ENCODE assay signal across 9 cellular contexts in the genomic region with DNA sequence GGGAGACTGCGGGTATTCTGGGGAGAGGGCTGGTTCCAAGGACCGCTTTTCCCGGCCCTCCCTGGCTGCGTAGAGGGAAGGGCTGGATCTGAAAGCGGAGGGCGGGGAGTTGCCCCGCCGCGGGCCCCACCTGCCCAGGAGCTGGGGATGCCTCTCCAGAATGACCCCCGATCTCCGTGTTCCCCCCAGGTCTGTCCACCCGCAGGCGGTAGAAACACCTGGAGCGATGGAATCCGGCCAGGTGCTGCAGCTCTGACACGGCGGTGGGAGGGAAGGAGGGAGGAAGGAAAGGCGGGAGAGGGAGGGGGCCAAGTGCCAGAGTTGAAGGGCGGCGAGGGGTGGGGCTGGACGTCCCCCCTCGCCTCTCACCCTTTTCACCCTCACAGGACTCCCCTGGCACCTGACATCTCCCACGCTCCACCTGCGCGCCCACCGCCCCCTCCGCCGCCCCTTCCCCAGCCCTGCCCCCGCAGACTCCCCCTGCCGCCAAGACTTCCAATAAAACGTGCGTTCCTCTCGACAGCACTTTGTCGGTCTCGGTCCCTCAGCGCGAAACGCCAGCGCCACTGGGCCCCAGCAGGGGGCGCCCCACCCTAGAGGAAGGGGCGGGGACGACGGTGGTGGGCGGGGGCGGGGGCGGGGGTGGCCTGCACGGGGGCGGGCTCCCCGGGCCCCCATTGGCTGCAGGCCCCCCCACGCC. TPM values are rescaled to one million over a fixed set of nuclear protein-coding genes. Genes with fewer than 3 reads are reported as not detected.
DNase-seq lines count a peak whose midpoint lies in the region; ATAC-seq, FAIRE-seq and TF ChIP-seq lines count a peak whose summit lies in the region.
"Had no signal": no experiment of that assay in that cellular context is flagged by ENCODE, and none has a peak within 500 bp of the region (broad histone marks: within the 10 kb centered on the region; RNA-seq: fewer than 3 reads in every experiment).

No MANE protein-coding gene starts in this region.

- H3K27me3 ChIP-seq in DND-41 (ENCODE audit: insufficient read depth, low read length, poor library complexity) (peaks cover 3% of the 10 kb centered on the region), H1 (replicated peaks in 1 of 4; ENCODE audit: control insufficient read depth in 3 of 4, extremely low read depth in 1 of 4, insufficient read depth in 3 of 4, low read length in 3 of 4) (peaks cover 0 to 15% (median 8%) of the 10 kb centered on the region in 4 experiments; a peak in 5 of 7 replicates), neuron (ENCODE audit: insufficient read depth, low read length) (no peaks in the 10 kb centered on the region)

- H2BK120ac ChIP-seq in H1 (replicated peaks; ENCODE audit: low read depth, low read length): no peak overlapping the region

- DNase-seq in DND-41: peak; percentile 51
- peak; percentile 45 for DNase-seq in NCI-H1694 (lab: John Stamatoyannopoulos, UW)
- peak; percentile 78 for DNase-seq in activated CD8-positive, alpha-beta T cell treated with anti-CD3 and anti-CD28 coated beads, Interleukin-2, amount 10 ng/mL, durations not matched to agents 7 days and 5 days
- peak in 1 of 2 experiments; percentile 86 for DNase-seq in H1 (ENCODE audit: low read depth in 1 of 2, low spot score in 2 of 2)
- no peak for DNase-seq in type B pancreatic cell (ENCODE audit: extremely low spot score, unreplicated experiment)
- DNase-seq in OCI-M2 (lab: John Stamatoyannopoulos, UW; ENCODE audit: unreplicated experiment): no peak
- no peak for DNase-seq in RCC 7860 (ENCODE audit: low spot score)

- no peaks in the 10 kb centered on the region for H3K36me3 Mint-ChIP-seq in activated CD8-positive, alpha-beta T cell treated with anti-CD3 and anti-CD28 coated beads, Interleukin-2, amount 10 ng/mL, durations not matched to agents 7 days and 5 days (ENCODE audit: low read depth)
- H3K36me3 Mint-ChIP-seq in type B pancreatic cell: no peaks in the 10 kb centered on the region

- no peak for TF ChIP-seq POLR2A in H1 (IDR thresholded peaks at IDR 0.05; ENCODE audit: control extremely low read depth in 1 of 2, low read depth in 2 of 2, low read length in 2 of 2)

- H3K4me3 ChIP-seq in DND-41 (ENCODE audit: low read depth in 1 of 2, low read length in 2 of 2) (no peak overlapping the region), H1 (ENCODE audit: extremely low read depth in 1 of 4, insufficient read depth in 2 of 4, low read depth in 3 of 4, low read length in 4 of 4) (peak overlapping the region; percentile 48 to 68 (median 54)), neuron (ENCODE audit: low read length) (peak overlapping the region; percentile 48)
- H3K4me3 ChIP-seq: SJSA1 had no signal

- H2BK5ac ChIP-seq in H1 (ENCODE audit: low read depth, low read length): peak overlapping the region; percentile 10; the same call in 1 of the 2 replicates

- no peak for ATAC-seq in DND-41 (ENCODE audit: insufficient read depth, low read depth)
- ATAC-seq in activated CD8-positive, alpha-beta T cell treated with anti-CD3 and anti-CD28 coated beads, Interleukin-2, amount 10 ng/mL, durations not matched to agents 7 days and 5 days: peak; percentile 21

- peak; percentile 53 for TF ChIP-seq CTCF in DND-41 (IDR thresholded peaks at IDR 0.05; ENCODE audit: borderline replicate concordance, extremely low read depth, low read length, poor library complexity, severe bottlenecking)
- TF ChIP-seq CTCF in H1 (IDR thresholded peaks at IDR 0.05; ENCODE audit: control extremely low read depth in 1 of 3, insufficient read depth in 1 of 3, low read depth in 1 of 3, low read length in 3 of 3): peak; percentile 39 to 67 (median 57)
- peak; percentile 81 for TF ChIP-seq CTCF in type B pancreatic cell (conservative IDR thresholded peaks at IDR 0.05)

- H3K56ac ChIP-seq in H1 (replicated peaks; ENCODE audit: insufficient read length, low read depth, low read length): no peak overlapping the region

- WGBS in H1 (ENCODE audit: extremely low coverage in 1 of 2, insufficient coverage in 1 of 2, insufficient read length in 1 of 2, insufficient replicate concordance in 2 of 2, low coverage in 1 of 2, low lambda C conversion rate in 2 of 2, missing lambda C conversion rate in 1 of 2), 2 experiments: 2% methylated on average over 16 of the region's 50 CpGs; no CpG with 5 or more reads in 1 of the 2 experiments

- no peak overlapping the region for H3K14ac ChIP-seq in H1 (ENCODE audit: insufficient read length)

- no peak overlapping the region for H4K5ac ChIP-seq in H1 (ENCODE audit: insufficient read length, low read depth, low read length)

- H3K23me2 ChIP-seq in H1 (ENCODE audit: low read depth, low read length): peaks cover 20% of the 10 kb centered on the region; the same call in 1 of the 2 replicates

- CTCF ChIA-PET in activated CD8-positive, alpha-beta T cell treated with anti-CD3 and anti-CD28 coated beads, Interleukin-2, amount 10 ng/mL, durations not matched to agents 7 days and 5 days (lab: Charles Lee): interaction anchor here (0.7 to 3.8 kb wide), 20 partner anchors 10 to 137 kb away, joined by 3 to 67 read pairs (median 7); a partner anchor contains a TSS
- CTCF ChIA-PET in H1 (lab: Charles Lee; ENCODE audit: partially characterized antibody): interaction anchor here (0.6 to 10.2 kb wide), 34 partner anchors 10 to 406 kb away, joined by 3 to 154 read pairs (median 4); a partner anchor contains a TSS

- no peaks in the 10 kb centered on the region for H3K9me3 Mint-ChIP-seq in activated CD8-positive, alpha-beta T cell treated with anti-CD3 and anti-CD28 coated beads, Interleukin-2, amount 10 ng/mL, durations not matched to agents 7 days and 5 days (ENCODE audit: insufficient read depth)
- no peaks in the 10 kb centered on the region for H3K9me3 Mint-ChIP-seq in type B pancreatic cell

- H3K4me1 ChIP-seq in DND-41 (ENCODE audit: insufficient read depth, low read length) (peaks cover 11% of the 10 kb centered on the region), H1 (replicated peaks in 1 of 4; ENCODE audit: control insufficient read depth in 3 of 4, insufficient read depth in 4 of 4, low read length in 3 of 4) (peaks cover 5 to 32% (median 25%) of the 10 kb centered on the region in 4 experiments), neuron (ENCODE audit: insufficient read depth, low read length) (peaks cover 66% of the 10 kb centered on the region)
- H3K4me1 ChIP-seq: SJSA1 had no signal

- H3K4me2 ChIP-seq in DND-41 (ENCODE audit: insufficient read depth, low read length) (no peak overlapping the region), H1 (ENCODE audit: insufficient read depth in 1 of 2, low read depth in 2 of 2, low read length in 2 of 2) (peak overlapping the region; percentile 78 to 89)

- TF ChIP-seq EP300 in H1 (IDR thresholded peaks at IDR 0.05; ENCODE audit: borderline replicate concordance in 1 of 2, low read depth in 2 of 2, low read length in 2 of 2): no peak

- FAIRE-seq in H1 (lab: Jason Lieb, UNC) (no peak), RCC 7860 (lab: Jason Lieb, UNC) (no peak)

- no peaks in the 10 kb centered on the region for H3K79me1 ChIP-seq in H1 (ENCODE audit: low read depth, low read length)

- H2BK15ac ChIP-seq in H1 (ENCODE audit: low read length): no peak overlapping the region

- no peak overlapping the region for H4K8ac ChIP-seq in H1 (ENCODE audit: extremely low read depth, insufficient read depth, low read length)

- H2BK20ac ChIP-seq in H1 (ENCODE audit: low read length): no peak overlapping the region

- H3K23ac ChIP-seq in H1 (ENCODE audit: insufficient read length): no peak overlapping the region

- no peak overlapping the region for H3K27ac Mint-ChIP-seq in activated CD8-positive, alpha-beta T cell treated with anti-CD3 and anti-CD28 coated beads, Interleukin-2, amount 10 ng/mL, durations not matched to agents 7 days and 5 days
- H3K27ac Mint-ChIP-seq in type B pancreatic cell: no peak overlapping the region

- peak overlapping the region; percentile 51 for H3K4me3 Mint-ChIP-seq in activated CD8-positive, alpha-beta T cell treated with anti-CD3 and anti-CD28 coated beads, Interleukin-2, amount 10 ng/mL, durations not matched to agents 7 days and 5 days
- peak overlapping the region; percentile 52 for H3K4me3 Mint-ChIP-seq in type B pancreatic cell

- peaks cover 40% of the 10 kb centered on the region for H3K4me1 Mint-ChIP-seq in activated CD8-positive, alpha-beta T cell treated with anti-CD3 and anti-CD28 coated beads, Interleukin-2, amount 10 ng/mL, durations not matched to agents 7 days and 5 days (ENCODE audit: low read depth)
- peaks cover 27% of the 10 kb centered on the region for H3K4me1 Mint-ChIP-seq in type B pancreatic cell (ENCODE audit: unreplicated experiment)

- POLR2A ChIA-PET in activated CD8-positive, alpha-beta T cell treated with anti-CD3 and anti-CD28 coated beads, Interleukin-2, amount 10 ng/mL, durations not matched to agents 7 days and 5 days (lab: Charles Lee): interaction anchor here (0.9 kb wide), 1 partner anchor 127 kb away, joined by 3 read pairs; no protein-coding TSS in a partner anchor
- POLR2A ChIA-PET in H1 (lab: Charles Lee; ENCODE audit: partially characterized antibody): interaction anchor here (0.6 to 4.8 kb wide), 19 partner anchors 11 to 368 kb away, joined by 3 to 67 read pairs (median 4); a partner anchor contains a TSS

- no peak overlapping the region for H3K4ac ChIP-seq in H1 (replicated peaks; ENCODE audit: insufficient read length, low read depth, low read length)

- TF ChIP-seq RAD21 in H1 (IDR thresholded peaks at IDR 0.05 in 1 of 2, conservative IDR thresholded peaks at IDR 0.05 in 1 of 2; ENCODE audit: low read depth in 2 of 2, low read length in 2 of 2): peak in 1 of 2 experiments; percentile 56; a peak in 3 of 4 replicates

- no peak overlapping the region for H4K91ac ChIP-seq in H1 (replicated peaks; ENCODE audit: insufficient read length, low read length)

- H3K9ac ChIP-seq in DND-41 (ENCODE audit: low read depth, low read length) (no peak overlapping the region), H1 (replicated peaks in 1 of 4; ENCODE audit: extremely low read depth in 1 of 4, low read depth in 3 of 4, low read length in 3 of 4) (no peak overlapping the region; a peak in 1 of 7 replicates)

- no peak overlapping the region for H2AFZ ChIP-seq in DND-41 (ENCODE audit: low read depth, low read length)
- H2AFZ ChIP-seq in H1 (ENCODE audit: low read length): no peak overlapping the region
- peak overlapping the region; percentile 22 for H2AFZ ChIP-seq in neuron (ENCODE audit: low read depth, low read length)

- H4K20me1 ChIP-seq in DND-41 (ENCODE audit: insufficient read depth, low read length): peaks cover 9% of the 10 kb centered on the region; the same call in 1 of the 2 replicates
- peaks cover 0 to 3% of the 10 kb centered on the region in 2 experiments for H4K20me1 ChIP-seq in H1 (replicated peaks in 1 of 2; ENCODE audit: control insufficient read depth in 1 of 2, insufficient read depth in 2 of 2, low read length in 2 of 2)

- H3K36me3 ChIP-seq in DND-41 (ENCODE audit: insufficient read depth, low read length) (no peaks in the 10 kb centered on the region), H1 (ENCODE audit: control insufficient read depth in 2 of 4, insufficient read depth in 4 of 4, low read length in 3 of 4) (no peaks in the 10 kb centered on the region), neuron (ENCODE audit: insufficient read depth, low read length) (no peaks in the 10 kb centered on the region)
- H3K36me3 ChIP-seq: SJSA1 had no signal

- H3K9me3 ChIP-seq in DND-41 (ENCODE audit: insufficient read depth, low read length, severe bottlenecking) (no peaks in the 10 kb centered on the region), H1 (ENCODE audit: insufficient read depth in 2 of 2, low read depth in 1 of 2, low read length in 1 of 2) (no peaks in the 10 kb centered on the region), neuron (ENCODE audit: low read length) (no peaks in the 10 kb centered on the region)

- no peak overlapping the region for H3K27ac ChIP-seq in DND-41 (ENCODE audit: low read length)
- H3K27ac ChIP-seq in H1 (ENCODE audit: low read depth, low read length): no peak overlapping the region
- H3K27ac ChIP-seq: SJSA1 had no signal

- 0 out of 2 replicates have a peak overlapping the region, but pooled peaks have one; percentile 9 for H2BK12ac ChIP-seq in H1 (ENCODE audit: low read depth, low read length)

- peak overlapping the region; percentile 36 for H3K18ac ChIP-seq in H1 (ENCODE audit: extremely low read depth, low read length)

- no peak overlapping the region for H2AK5ac ChIP-seq in H1 (ENCODE audit: low read depth, low read length)

- H3K27me3 Mint-ChIP-seq in activated CD8-positive, alpha-beta T cell treated with anti-CD3 and anti-CD28 coated beads, Interleukin-2, amount 10 ng/mL, durations not matched to agents 7 days and 5 days (ENCODE audit: low read depth): peaks cover 27% of the 10 kb centered on the region
- H3K27me3 Mint-ChIP-seq in type B pancreatic cell: peaks cover 59% of the 10 kb centered on the region

- no peaks in the 10 kb centered on the region for H3K79me2 ChIP-seq in DND-41 (ENCODE audit: insufficient read depth, low read length)
- H3K79me2 ChIP-seq in H1 (ENCODE audit: control insufficient read depth in 1 of 2, insufficient read depth in 2 of 2, low read length in 2 of 2): no peaks in the 10 kb centered on the region

RNA-seq across cellular contexts. Expression of a gene that starts 0.4 kb away (rescaled TPM):
- total RNA-seq in activated CD8-positive, alpha-beta T cell treated with anti-CD3 and anti-CD28 coated beads, Interleukin-2, amount 10 ng/mL, durations not matched to agents 7 days and 5 days: 1 to 10 TPM; 4.1 to 5.2 TPM
- 14.3 and 15.4 TPM in 2 replicates for total RNA-seq in H1 (2021; fragmentation: NEBNext Ultra II Directional; extraction: Animal tissue kit (Norgen Biotek cat#: 25700))
- polyA plus RNA-seq in H1 (2011; rRNA removed): 12.1 and 17.5 TPM in 2 replicates
- 9.0 TPM for polyA plus RNA-seq in H1 (2011; cell fraction: cytosol; rRNA removed)
- 18.6 TPM for polyA plus RNA-seq in H1 (2011; cell fraction: nucleus; rRNA removed)
- polyA plus RNA-seq in H1 (2012, experiment 1 of 2): 20.2 to 24.4 TPM (median 21.9 TPM) in 4 replicates
- 20.8 TPM for polyA plus RNA-seq in H1 (2012, experiment 2 of 2)
- 22.7 TPM for polyA plus RNA-seq in H1 (2013, experiment 1 of 2)
- polyA plus RNA-seq in H1 (2013, experiment 2 of 2): 23.8 TPM
- polyA minus RNA-seq in H1 (2011; rRNA and poly(A)+ RNA removed): 2.2 and 3.6 TPM in 2 replicates
- 1.5 TPM for polyA minus RNA-seq in H1 (2011; cell fraction: cytosol; rRNA and poly(A)+ RNA removed)
- 3.2 TPM for polyA minus RNA-seq in H1 (2011; cell fraction: nucleus; rRNA and poly(A)+ RNA removed)
- 1.5 TPM in 1 of 2 replicates, not detected in the other for total RNA-seq in type B pancreatic cell (ENCODE audit: low replicate concordance)
- total RNA-seq: SJSA1 had no signal

RNA-seq across cellular contexts. Expression of a gene that starts 4.1 kb away (rescaled TPM):
- 1 to 10 TPM; 1.3 to 1.4 TPM for total RNA-seq in activated CD8-positive, alpha-beta T cell treated with anti-CD3 and anti-CD28 coated beads, Interleukin-2, amount 10 ng/mL, durations not matched to agents 7 days and 5 days
- 8.1 and 10.3 TPM in 2 replicates for total RNA-seq in H1 (2021; fragmentation: NEBNext Ultra II Directional; extraction: Animal tissue kit (Norgen Biotek cat#: 25700))
- polyA plus RNA-seq in H1 (2011; rRNA removed): 1.6 and 3.3 TPM in 2 replicates
- 2.7 TPM for polyA plus RNA-seq in H1 (2011; cell fraction: cytosol; rRNA removed)
- 6.7 TPM for polyA plus RNA-seq in H1 (2011; cell fraction: nucleus; rRNA removed)
- 7.4 to 19.9 TPM (median 15.6 TPM) in 4 replicates for polyA plus RNA-seq in H1 (2012, experiment 1 of 2)
- polyA plus RNA-seq in H1 (2012, experiment 2 of 2): 4.1 TPM
- polyA plus RNA-seq in H1 (2013, experiment 1 of 2): 10.4 TPM
- polyA plus RNA-seq in H1 (2013, experiment 2 of 2): 10.3 TPM
- 0.49 and 0.69 TPM in 2 replicates for polyA minus RNA-seq in H1 (2011; rRNA and poly(A)+ RNA removed)
- 2.1 TPM for polyA minus RNA-seq in H1 (2011; cell fraction: cytosol; rRNA and poly(A)+ RNA removed)
- 4.1 TPM for polyA minus RNA-seq in H1 (2011; cell fraction: nucleus; rRNA and poly(A)+ RNA removed)
- 2.0 and 5.3 TPM in 2 replicates for total RNA-seq in type B pancreatic cell (ENCODE audit: low replicate concordance)
- total RNA-seq: SJSA1 had no signal

RNA-seq across cellular contexts. Expression of a gene that starts 7.8 kb away (rescaled TPM):
- total RNA-seq in activated CD8-positive, alpha-beta T cell treated with anti-CD3 and anti-CD28 coated beads, Interleukin-2, amount 10 ng/mL, durations not matched to agents 7 days and 5 days: under 1 TPM; 0.13 TPM
- total RNA-seq in H1 (2021; fragmentation: NEBNext Ultra II Directional; extraction: Animal tissue kit (Norgen Biotek cat#: 25700)): 2.0 and 2.9 TPM in 2 replicates
- polyA plus RNA-seq in H1 (2011; rRNA removed): 8.2 and 9.4 TPM in 2 replicates
- polyA plus RNA-seq in H1 (2011; cell fraction: cytosol; rRNA removed): 9.4 TPM
- polyA plus RNA-seq in H1 (2011; cell fraction: nucleus; rRNA removed): 32.9 TPM
- polyA plus RNA-seq in H1 (2012, experiment 1 of 2): 5.6 to 9.8 TPM (median 8.1 TPM) in 4 replicates
- polyA plus RNA-seq in H1 (2012, experiment 2 of 2): 2.6 TPM
- 2.1 TPM for polyA plus RNA-seq in H1 (2013, experiment 1 of 2)
- polyA plus RNA-seq in H1 (2013, experiment 2 of 2): 2.1 TPM
- polyA minus RNA-seq in H1 (2011; rRNA and poly(A)+ RNA removed): 0.88 and 2.1 TPM in 2 replicates
- polyA minus RNA-seq in H1 (2011; cell fraction: cytosol; rRNA and poly(A)+ RNA removed): 0.66 TPM
- 4.2 TPM for polyA minus RNA-seq in H1 (2011; cell fraction: nucleus; rRNA and poly(A)+ RNA removed)
- 0.21 and 2.2 TPM in 2 replicates for total RNA-seq in type B pancreatic cell (ENCODE audit: low replicate concordance)
- total RNA-seq: SJSA1 had no signal

RNA-seq across cellular contexts. Expression of a gene that starts 11.9 kb away (rescaled TPM):
- 100 to 1,000 TPM; 338 to 384 TPM for total RNA-seq in activated CD8-positive, alpha-beta T cell treated with anti-CD3 and anti-CD28 coated beads, Interleukin-2, amount 10 ng/mL, durations not matched to agents 7 days and 5 days
- total RNA-seq in H1 (2021; fragmentation: NEBNext Ultra II Directional; extraction: Animal tissue kit (Norgen Biotek cat#: 25700)): 99.0 and 104 TPM in 2 replicates
- polyA plus RNA-seq in H1 (2011; rRNA removed): 167 and 191 TPM in 2 replicates
- 117 TPM for polyA plus RNA-seq in H1 (2011; cell fraction: cytosol; rRNA removed)
- 131 TPM for polyA plus RNA-seq in H1 (2011; cell fraction: nucleus; rRNA removed)
- 113 to 185 TPM (median 177 TPM) in 4 replicates for polyA plus RNA-seq in H1 (2012, experiment 1 of 2)
- polyA plus RNA-seq in H1 (2012, experiment 2 of 2): 175 TPM
- polyA plus RNA-seq in H1 (2013, experiment 1 of 2): 277 TPM
- polyA plus RNA-seq in H1 (2013, experiment 2 of 2): 347 TPM
- polyA minus RNA-seq in H1 (2011; rRNA and poly(A)+ RNA removed): 89.3 and 107 TPM in 2 replicates
- polyA minus RNA-seq in H1 (2011; cell fraction: cytosol; rRNA and poly(A)+ RNA removed): 89.5 TPM
- polyA minus RNA-seq in H1 (2011; cell fraction: nucleus; rRNA and poly(A)+ RNA removed): 51.4 TPM
- 24.2 and 92.8 TPM in 2 replicates for total RNA-seq in type B pancreatic cell (ENCODE audit: low replicate concordance)

RNA-seq across cellular contexts. Expression of a gene that starts 27.1 kb away (rescaled TPM):
- not detected for total RNA-seq in activated CD8-positive, alpha-beta T cell treated with anti-CD3 and anti-CD28 coated beads, Interleukin-2, amount 10 ng/mL, durations not matched to agents 7 days and 5 days
- 0.86 TPM in 1 of 2 replicates, not detected in the other for total RNA-seq in H1 (2021; fragmentation: NEBNext Ultra II Directional; extraction: Animal tissue kit (Norgen Biotek cat#: 25700))
- 0.09 and 0.33 TPM in 2 replicates for polyA plus RNA-seq in H1 (2011; rRNA removed)
- 0.22 TPM for polyA plus RNA-seq in H1 (2011; cell fraction: cytosol; rRNA removed)
- 0.66 TPM for polyA plus RNA-seq in H1 (2011; cell fraction: nucleus; rRNA removed)
- polyA plus RNA-seq in H1 (2012, experiment 1 of 2): 0.41 to 0.76 TPM (median 0.57 TPM) in 3 of 4 replicates, not detected in the other
- not detected for polyA plus RNA-seq in H1 (2012, experiment 2 of 2)
- polyA plus RNA-seq in H1 (2013, experiment 1 of 2): 0.10 TPM
- 0.37 TPM for polyA plus RNA-seq in H1 (2013, experiment 2 of 2)
- 1.5 TPM in 1 of 2 replicates, not detected in the other for polyA minus RNA-seq in H1 (2011; rRNA and poly(A)+ RNA removed)
- not detected for polyA minus RNA-seq in H1 (2011; cell fraction: cytosol; rRNA and poly(A)+ RNA removed)
- not detected for polyA minus RNA-seq in H1 (2011; cell fraction: nucleus; rRNA and poly(A)+ RNA removed)
- 77.5 and 157 TPM in 2 replicates for total RNA-seq in type B pancreatic cell (ENCODE audit: low replicate concordance)
- total RNA-seq: SJSA1 had no signal

Comparison
In these comparisons a context has a peak if more than half of its experiments do, and no peak if none do; other contexts are left out.
1. DNase-seq: peak in DND-41 (single experiment), NCI-H1694 (single experiment) and activated CD8-positive, alpha-beta T cell treated with anti-CD3 and anti-CD28 coated beads, Interleukin-2, amount 10 ng/mL, durations not matched to agents 7 days and 5 days (single experiment); none in type B pancreatic cell (single experiment), OCI-M2 (single experiment) and RCC 7860 (single experiment).
2. H3K4me3 ChIP-seq: peak in H1 (4 of 4) and neuron (single experiment); none in DND-41 (0 of 2).
3. Peak in every context shown above with its lines, with median percentiles within 50 percentile points of each other: CTCF ChIP-seq.